ENCODE assay signal across 20 cellular contexts in genomic region chr15:85754993-85755392, GRCh38. TPM values are rescaled to one million over a fixed set of nuclear protein-coding genes. Genes with fewer than 3 reads are reported as not detected.
A peak's percentile ranks its signal among the peaks of the same experiment; 100 is the strongest.
DNase-seq lines count a peak whose midpoint lies in the region; ATAC-seq, FAIRE-seq and TF ChIP-seq lines count a peak whose summit lies in the region.
"Had no signal": no experiment of that assay in that cellular context is flagged by ENCODE, and none has a peak within 500 bp of the region (broad histone marks: within the 10 kb centered on the region; RNA-seq: fewer than 3 reads in every experiment).

No MANE protein-coding gene starts in this region.

- 49% methylated on average over 4 of the region's 7 CpGs; no CpG with 5 or more reads in 1 of the 2 experiments for WGBS in IMR-90 (ENCODE audit: extremely low coverage in 2 of 2, insufficient read length in 1 of 2), 2 experiments

- BruUV-seq in IMR-90 (replicated peaks; lab: Mats Ljungman, UMichigan) = no TSS peak

- H3K27ac ChIP-seq in IMR-90 (ENCODE audit: insufficient read depth, low read length) = no peak overlapping the region
- no peak overlapping the region for H3K27ac ChIP-seq in kidney (ENCODE audit: low read depth in 2 of 2, low read length in 2 of 2)
- H3K27ac ChIP-seq: C4-2B, HL-60, stomach, WERI-Rb-1 had no signal

- H2AK9ac ChIP-seq in IMR-90 (replicated peaks; ENCODE audit: low read depth, low read length, poor library complexity) = no peak overlapping the region

- no peaks in the 10 kb centered on the region for H3K79me1 ChIP-seq in IMR-90 (ENCODE audit: low read depth in 1 of 2, low read length in 2 of 2)

- no peak for TF ChIP-seq RAD21 in IMR-90 (IDR thresholded peaks at IDR 0.05; ENCODE audit: low read length)

- H3K36me3 ChIP-seq in IMR-90 (ENCODE audit: control insufficient read depth, insufficient read depth, low read length) = peaks cover 7% of the 10 kb centered on the region; the same call in 1 of the 2 replicates
- peaks cover 0 to 4% of the 10 kb centered on the region in 2 donors for H3K36me3 ChIP-seq in kidney (ENCODE audit: control insufficient read depth in 1 of 2, insufficient read depth in 2 of 2, low read length in 2 of 2)
- H3K36me3 ChIP-seq: WERI-Rb-1 had no signal

- H3K4me3 Mint-ChIP-seq in chondrocyte (ENCODE audit: unreplicated experiment) = no peak overlapping the region
- H3K4me3 Mint-ChIP-seq in CD14-positive monocyte = no peak overlapping the region
- H3K4me3 Mint-ChIP-seq: neural crest cell had no signal

- H3K9me3 ChIP-seq in IMR-90 (ENCODE audit: control insufficient read depth, insufficient read depth, low read length) (no peaks in the 10 kb centered on the region), kidney (ENCODE audit: control insufficient read depth in 1 of 2, low read length in 2 of 2) (no peaks in the 10 kb centered on the region)
- H3K9me3 ChIP-seq: stomach had no signal

- H3K9ac ChIP-seq in IMR-90 (ENCODE audit: low read depth, low read length) = no peak overlapping the region
- no peak overlapping the region for H3K9ac ChIP-seq in kidney (ENCODE audit: low read length in 2 of 2)

- H2AK5ac ChIP-seq in IMR-90 (ENCODE audit: low read depth, low read length) = no peak overlapping the region

- H2BK20ac ChIP-seq in IMR-90 (ENCODE audit: low read depth, low read length) = no peak overlapping the region

- no peaks in the 10 kb centered on the region for H3K9me1 ChIP-seq in IMR-90 (ENCODE audit: insufficient read depth, low read length)

- H4K5ac ChIP-seq in IMR-90 (ENCODE audit: low read depth, low read length) = no peak overlapping the region

- peak; percentile 13 for DNase-seq in IMR-90
- DNase-seq in chondrocyte (ENCODE audit: low spot score) = peak; percentile 59
- peak; percentile 64 for DNase-seq in kidney
- DNase-seq in sciatic nerve (ENCODE audit: low spot score) = peak; percentile 59
- no peak for DNase-seq in ecto neural progenitor cell (ENCODE audit: low spot score)
- DNase-seq in CD14-positive monocyte (ENCODE audit: low spot score) = no peak
- DNase-seq: activated gamma-delta T cell, dermis blood vessel endothelial cell, DMS79 treated with DMSO at 0.1 percent for 48 hours, Karpas-422, NCI-H1417 treated with DMSO at 0.1 percent for 48 hours, NCI-H524 treated with DMSO at 0.1 percent for 48 hours, stomach, WERI-Rb-1 had no signal

- no peak overlapping the region for H2BK120ac ChIP-seq in IMR-90 (ENCODE audit: low read depth, low read length)

- H2BK15ac ChIP-seq in IMR-90 (ENCODE audit: low read depth, low read length) = no peak overlapping the region

- H4K8ac ChIP-seq in IMR-90 (ENCODE audit: low read depth in 2 of 2, low read length in 2 of 2) = no peak overlapping the region

- H3K4me3 ChIP-seq in IMR-90 (ENCODE audit: insufficient read depth, low read depth, low read length) (no peak overlapping the region), kidney (ENCODE audit: low read length in 2 of 2) (no peak overlapping the region)
- H3K4me3 ChIP-seq: lung, stomach had no signal

- H3K4me2 ChIP-seq in IMR-90 (ENCODE audit: low read depth, low read length) = no peak overlapping the region

- no peak overlapping the region for H2BK5ac ChIP-seq in IMR-90 (ENCODE audit: low read depth, low read length, poor library complexity, severe bottlenecking)

- H4K91ac ChIP-seq in IMR-90 (ENCODE audit: insufficient read depth, low read depth, low read length) = no peak overlapping the region

- no peak overlapping the region for H3K18ac ChIP-seq in IMR-90 (ENCODE audit: low read depth, low read length)

- FAIRE-seq in kidney (lab: Jason Lieb, UNC) = no peak
- FAIRE-seq: astrocyte had no signal

- H3K56ac ChIP-seq in IMR-90 (ENCODE audit: extremely low read depth, insufficient read depth, low read length) = no peak overlapping the region

- H3K27ac Mint-ChIP-seq in chondrocyte (ENCODE audit: unreplicated experiment) (no peak overlapping the region), CD14-positive monocyte (no peak overlapping the region)

- no peak for TF ChIP-seq POLR2A in IMR-90 (IDR thresholded peaks at IDR 0.05; ENCODE audit: low read depth, low read length)

- no peak overlapping the region for H3K4ac ChIP-seq in IMR-90 (ENCODE audit: low read depth, low read length)

- POLR2A ChIA-PET in IMR-90 (lab: Charles Lee; ENCODE audit: unreplicated experiment) = no interaction called here

- no peak overlapping the region for H2AFZ ChIP-seq in IMR-90 (replicated peaks; ENCODE audit: low read length, poor library complexity)

- in situ Hi-C loops in IMR-90 (cut with MboI; ENCODE audit: low sequenced_read_pairs) = no loop called here

- CTCF ChIA-PET in IMR-90 (lab: Yijun Ruan, JAX) = no interaction called here

- no peak overlapping the region for H3K23ac ChIP-seq in IMR-90 (ENCODE audit: low read depth, low read length)

- intact Hi-C loops in IMR-90 (cut with micrococcal nuclease) (no loop called here), kidney (cut with DNase I) (no loop called here), sciatic nerve (cut with DNase I) (no loop called here), CD14-positive monocyte (cut with micrococcal nuclease) (no loop called here)

- no peaks in the 10 kb centered on the region for H3K4me1 ChIP-seq in IMR-90 (ENCODE audit: control insufficient read depth, insufficient read depth, low read length)
- H3K4me1 ChIP-seq in kidney (ENCODE audit: control insufficient read depth in 1 of 2, insufficient read depth in 1 of 2, low read depth in 1 of 2, low read length in 2 of 2) = peaks cover 10 to 11% of the 10 kb centered on the region in 2 donors

- peaks cover 12% of the 10 kb centered on the region for H3K4me1 Mint-ChIP-seq in chondrocyte (ENCODE audit: low read depth)
- peaks cover 16% of the 10 kb centered on the region for H3K4me1 Mint-ChIP-seq in CD14-positive monocyte

- ATAC-seq in IMR-90 (ENCODE audit: low read depth) (peak; percentile 35), sciatic nerve (no peak), HG03457 (IDR thresholded peaks at IDR 0.05; ENCODE audit: unreplicated experiment) (no peak)

- H3K14ac ChIP-seq in IMR-90 (replicated peaks; ENCODE audit: low read depth, low read length) = no peak overlapping the region

- H3K27me3 Mint-ChIP-seq in chondrocyte (ENCODE audit: low read depth) (no peaks in the 10 kb centered on the region), CD14-positive monocyte (ENCODE audit: low read depth in 3 of 3) (peaks cover 1 to 7% (median 2%) of the 10 kb centered on the region in 3 donors)

- H3K9me3 Mint-ChIP-seq in chondrocyte (ENCODE audit: low read depth) = no peaks in the 10 kb centered on the region
- H3K9me3 Mint-ChIP-seq in CD14-positive monocyte = peaks cover 0 to 2% (median 0%) of the 10 kb centered on the region in 7 donors
- H3K9me3 Mint-ChIP-seq: neural crest cell had no signal

- dilution Hi-C loops in IMR-90 (cut with HindIII; ENCODE audit: low sequenced_read_pairs, unreplicated experiment) = no loop called here

- H3K27me3 ChIP-seq in IMR-90 (ENCODE audit: control insufficient read depth, insufficient read depth, low read length) = no peaks in the 10 kb centered on the region
- H3K27me3 ChIP-seq: stomach had no signal

- H4K20me1 ChIP-seq in IMR-90 (ENCODE audit: insufficient read depth, low read length) = no peaks in the 10 kb centered on the region

- no peak for TF ChIP-seq CTCF in IMR-90 (conservative IDR thresholded peaks at IDR 0.05; ENCODE audit: low read depth, low read length)
- no peak for TF ChIP-seq CTCF in chondrocyte (IDR thresholded peaks at IDR 0.05)
- TF ChIP-seq CTCF in kidney (IDR thresholded peaks at IDR 0.05; ENCODE audit: borderline replicate concordance, extremely low read depth, insufficient read depth) = no peak
- no peak for TF ChIP-seq CTCF in CD14-positive monocyte (IDR thresholded peaks at IDR 0.05)

- H3K36me3 Mint-ChIP-seq in chondrocyte (ENCODE audit: low read depth) = no peaks in the 10 kb centered on the region
- no peaks in the 10 kb centered on the region for H3K36me3 Mint-ChIP-seq in CD14-positive monocyte

TF ChIP-seq in IMR-90, 13 proteins besides CTCF, POLR2A, EP300 and RAD21:
- TF ChIP-seq USF2 (IDR thresholded peaks at IDR 0.05; ENCODE audit: low read depth, low read length) (no peak), MXI1 (IDR thresholded peaks at IDR 0.05; ENCODE audit: borderline replicate concordance, low read depth, low read length) (no peak), ELK1 (IDR thresholded peaks at IDR 0.05; ENCODE audit: borderline replicate concordance, low read depth, low read length) (no peak)

RNA-seq across cellular contexts. Expression of gene KLHL25, which starts 39.7 kb away (rescaled TPM):
- 2.7 and 2.8 TPM in 2 replicates for total RNA-seq in IMR-90 (2012; rRNA removed)
- polyA plus RNA-seq in IMR-90 (2012; rRNA removed) = 5.6 and 6.6 TPM in 2 replicates
- polyA plus RNA-seq in IMR-90 (2012; cell fraction: cytosol; rRNA removed) = 2.8 and 5.4 TPM in 2 replicates
- polyA plus RNA-seq in IMR-90 (2012; cell fraction: nucleus; rRNA removed; ENCODE audit: low replicate concordance) = 6.6 and 15.9 TPM in 2 replicates
- total RNA-seq in chondrocyte = 3.4 to 3.8 TPM (median 3.4 TPM) in 3 replicates
- total RNA-seq in kidney = 8.4 TPM
- 5.3 TPM for polyA plus RNA-seq in kidney (ENCODE audit: insufficient read depth, low read depth, low replicate concordance)
- total RNA-seq in sciatic nerve = 6.2 TPM
- polyA plus RNA-seq in CD14-positive monocyte = under 1 TPM; 0.27 to 0.40 TPM

Comparison
In these comparisons a context has a peak if more than half of its experiments do, and no peak if none do; other contexts are left out.
1. DNase-seq: peak in IMR-90 (single experiment), chondrocyte (single experiment), kidney (single experiment) and sciatic nerve (single experiment); none in ecto neural progenitor cell (single experiment) and CD14-positive monocyte (single experiment).